Comparison of ENCODE assay signal across 2 cellular contexts in genomic region chr1:179935909-179936496, GRCh38.
A peak's percentile ranks its signal among the peaks of the same experiment; 100 is the strongest.
TF ChIP-seq lines count a peak whose summit lies in the region.

No MANE protein-coding gene starts in this region.

TF ChIP-seq in GM12891, 5 proteins besides CTCF, POLR2A, EP300 and RAD21 (continued from another document):
- peak; percentile 62 for TF ChIP-seq SPI1 (IDR thresholded peaks at IDR 0.05; ENCODE audit: low read depth, low read length)
- TF ChIP-seq POLR2AphosphoS5 (IDR thresholded peaks at IDR 0.05; ENCODE audit: low read depth, low read length), result no peak

TF ChIP-seq in GM12878, 131 proteins besides CTCF, POLR2A, EP300 and RAD21 (continued from another document):
- TF ChIP-seq CUX1 (IDR thresholded peaks at IDR 0.05; ENCODE audit: insufficient replicate concordance, low read depth, low read length), result no peak
- no peak for TF ChIP-seq BACH1 (IDR thresholded peaks at IDR 0.05; ENCODE audit: borderline replicate concordance)
- peak; percentile 57 for TF ChIP-seq IKZF1 (conservative IDR thresholded peaks at IDR 0.05)
- TF ChIP-seq HCFC1 (IDR thresholded peaks at IDR 0.05; ENCODE audit: low read length), result no peak
- no peak for TF ChIP-seq IRF3 (IDR thresholded peaks at IDR 0.05)
- no peak for TF ChIP-seq MYB (IDR thresholded peaks at IDR 0.05; ENCODE audit: borderline replicate concordance, low read depth, low read length)
- TF ChIP-seq YY1 (IDR thresholded peaks at IDR 0.05; ENCODE audit: low read depth, low read length), result peak; percentile 71
- TF ChIP-seq NRF1 (conservative IDR thresholded peaks at IDR 0.05; ENCODE audit: low read depth, low read length), result no peak
- no peak for TF ChIP-seq CBFB (IDR thresholded peaks at IDR 0.05; ENCODE audit: low read depth)
- no peak for TF ChIP-seq SRF (IDR thresholded peaks at IDR 0.05; ENCODE audit: low read depth in 2 of 2, low read length in 2 of 2)
- TF ChIP-seq MTA2 (IDR thresholded peaks at IDR 0.05; ENCODE audit: low read depth), result peak; percentile 55; the same call in 1 of the 2 replicates
- no peak for TF ChIP-seq NKRF (conservative IDR thresholded peaks at IDR 0.05)
- no peak for TF ChIP-seq CREM (IDR thresholded peaks at IDR 0.05; ENCODE audit: low read depth)
- TF ChIP-seq SPI1 (IDR thresholded peaks at IDR 0.05; ENCODE audit: borderline replicate concordance, insufficient read depth, low read depth, low read length), result peak; percentile 34; the same call in 1 of the 2 replicates
- TF ChIP-seq RELB (IDR thresholded peaks at IDR 0.05; ENCODE audit: low read depth), result peak; percentile 72
- TF ChIP-seq BCL11A (IDR thresholded peaks at IDR 0.05; ENCODE audit: low read depth, low read length), result no peak
- TF ChIP-seq BHLHE40 (IDR thresholded peaks at IDR 0.05; ENCODE audit: borderline replicate concordance in 1 of 2, low read depth in 2 of 2, low read length in 1 of 2), result no peak
- no peak for TF ChIP-seq TCF12 (IDR thresholded peaks at IDR 0.05; ENCODE audit: low read depth, low read length)
- TF ChIP-seq HDAC2 (IDR thresholded peaks at IDR 0.05), result no peak
- peak; percentile 50 to 65; a peak in 3 of 4 replicates for TF ChIP-seq IKZF2 (IDR thresholded peaks at IDR 0.05)
- no peak for TF ChIP-seq REST (IDR thresholded peaks at IDR 0.05; ENCODE audit: low read depth, low read length)
- TF ChIP-seq NFIC (IDR thresholded peaks at IDR 0.05; ENCODE audit: low read depth, low read length), result no peak
